ENCODE assay signal across 14 cellular contexts in the genomic region with DNA sequence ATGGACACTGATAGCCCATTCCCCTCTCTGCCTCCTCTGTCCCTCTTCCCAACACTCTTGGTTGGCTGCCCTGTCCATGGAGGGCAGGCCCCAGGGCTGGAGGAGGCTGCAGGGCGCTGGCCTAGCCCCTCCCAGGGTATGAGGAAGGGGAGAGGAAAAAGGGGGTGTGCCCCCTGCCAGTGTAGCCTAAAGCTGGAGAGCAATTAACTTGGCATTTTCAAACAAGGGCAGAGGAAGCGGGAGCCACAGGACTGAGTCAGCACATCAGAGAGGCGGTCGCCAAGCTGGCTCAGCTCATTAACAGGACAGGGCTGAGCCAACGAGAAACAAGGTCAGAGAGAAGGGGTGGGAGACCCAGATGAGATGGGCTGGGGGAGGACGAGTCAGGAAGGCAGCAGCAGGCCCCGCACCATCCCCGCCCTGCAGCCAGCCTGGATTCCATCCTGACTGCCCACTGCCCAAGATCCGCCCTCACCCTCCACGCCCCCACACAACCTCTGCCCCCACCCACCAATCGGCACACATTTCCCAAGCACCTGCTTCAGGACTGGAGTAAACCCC.
A peak's percentile ranks its signal among the peaks of the same experiment; 100 is the strongest.
DNase-seq lines count a peak whose midpoint lies in the region; ATAC-seq and TF ChIP-seq lines count a peak whose summit lies in the region.
"Had no signal": no experiment of that assay in that cellular context is flagged by ENCODE, and none has a peak within 500 bp of the region (broad histone marks: within the 10 kb centered on the region; RNA-seq: fewer than 3 reads in every experiment).

No MANE protein-coding gene starts in this region.

- H3K4me1 ChIP-seq in tibial nerve: no peaks in the 10 kb centered on the region
- H3K4me1 ChIP-seq: BLaER1, right lobe of liver had no signal

- H3K27me3 Mint-ChIP-seq in HFFc6 (ENCODE audit: insufficient read depth) (peaks cover 39% of the 10 kb centered on the region), glutamatergic neuron (ENCODE audit: unreplicated experiment) (no peaks in the 10 kb centered on the region)
- no peaks in the 10 kb centered on the region for H3K27me3 Mint-ChIP-seq in stimulated activated naive CD8-positive, alpha-beta T cell treated with anti-CD3 and anti-CD28 coated beads, Interleukin-15, amount 100 ng/mL, for 72 hours

- H3K4me3 Mint-ChIP-seq in HFFc6: no peak overlapping the region
- H3K4me3 Mint-ChIP-seq in glutamatergic neuron (ENCODE audit: unreplicated experiment): no peak overlapping the region
- H3K4me3 Mint-ChIP-seq in stimulated activated naive CD8-positive, alpha-beta T cell treated with anti-CD3 and anti-CD28 coated beads, Interleukin-15, amount 100 ng/mL, for 72 hours: no peak overlapping the region
- H3K4me3 Mint-ChIP-seq: mesothelial cell of epicardium had no signal

- no peaks in the 10 kb centered on the region for H3K36me3 ChIP-seq in tibial nerve
- H3K36me3 ChIP-seq: BLaER1, right lobe of liver had no signal

- WGBS in tibial nerve, 2 donors: 32 to 49% methylated on average over 11 of the region's 11 CpGs

- H3K9me3 Mint-ChIP-seq in HFFc6 (no peaks in the 10 kb centered on the region), glutamatergic neuron (ENCODE audit: unreplicated experiment) (peaks cover 5% of the 10 kb centered on the region)
- H3K9me3 Mint-ChIP-seq in stimulated activated naive CD8-positive, alpha-beta T cell treated with anti-CD3 and anti-CD28 coated beads, Interleukin-15, amount 100 ng/mL, for 72 hours: no peaks in the 10 kb centered on the region
- H3K9me3 Mint-ChIP-seq: mesothelial cell of epicardium had no signal

- H3K27ac ChIP-seq in tibial nerve: no peak overlapping the region
- H3K27ac ChIP-seq: BLaER1, right lobe of liver had no signal

- TF ChIP-seq EP300 in tibial nerve (IDR thresholded peaks at IDR 0.05): no peak

- H3K4me1 Mint-ChIP-seq in HFFc6 (ENCODE audit: low read depth) (peaks cover 6% of the 10 kb centered on the region), glutamatergic neuron (ENCODE audit: low read depth, unreplicated experiment) (no peaks in the 10 kb centered on the region)
- H3K4me1 Mint-ChIP-seq in stimulated activated naive CD8-positive, alpha-beta T cell treated with anti-CD3 and anti-CD28 coated beads, Interleukin-15, amount 100 ng/mL, for 72 hours: no peaks in the 10 kb centered on the region

- H3K9me3 ChIP-seq in tibial nerve: no peaks in the 10 kb centered on the region
- H3K9me3 ChIP-seq: BLaER1, right lobe of liver had no signal

- peak; percentile 8 for DNase-seq in AG10803 (ENCODE audit: low read depth)
- DNase-seq in HFFc6: peak; percentile 20
- peak; percentile 9 for DNase-seq in amniotic epithelial cell (ENCODE audit: low read depth)
- peak; percentile 13 for DNase-seq in kidney tubule cell (ENCODE audit: low spot score)
- DNase-seq in tibial nerve (ENCODE audit: low spot score in 2 of 2): no peak
- DNase-seq in SW 1271 (lab: John Stamatoyannopoulos, UW): no peak
- DNase-seq in glutamatergic neuron: no peak
- no peak for DNase-seq in stimulated activated naive CD8-positive, alpha-beta T cell treated with anti-CD3 and anti-CD28 coated beads, Interleukin-15, amount 100 ng/mL, for 72 hours
- DNase-seq: activated effector memory CD4-positive, alpha-beta T cell treated with anti-CD3 and anti-CD28 coated beads, Interleukin-2, amount 50 U/mL, for 16 hours; cerebellar nuclear complex; NCI-H187 treated with DMSO at 0.1 percent for 48 hours had no signal

- no peak overlapping the region for H3K27ac Mint-ChIP-seq in HFFc6
- H3K27ac Mint-ChIP-seq in glutamatergic neuron (ENCODE audit: unreplicated experiment): no peak overlapping the region
- H3K27ac Mint-ChIP-seq in stimulated activated naive CD8-positive, alpha-beta T cell treated with anti-CD3 and anti-CD28 coated beads, Interleukin-15, amount 100 ng/mL, for 72 hours: no peak overlapping the region
- H3K27ac Mint-ChIP-seq: mesothelial cell of epicardium had no signal

- ATAC-seq in stimulated activated naive CD8-positive, alpha-beta T cell treated with anti-CD3 and anti-CD28 coated beads, Interleukin-15, amount 100 ng/mL, for 72 hours: no peak
- ATAC-seq: right lobe of liver had no signal

- TF ChIP-seq POLR2A in tibial nerve (IDR thresholded peaks at IDR 0.05): no peak

- H3K4me3 ChIP-seq in AG10803 (ENCODE audit: low read length) (no peak overlapping the region), tibial nerve (no peak overlapping the region)
- H3K4me3 ChIP-seq: BLaER1, right lobe of liver had no signal

- H3K36me3 Mint-ChIP-seq in HFFc6 (ENCODE audit: low read depth) (no peaks in the 10 kb centered on the region), glutamatergic neuron (ENCODE audit: unreplicated experiment) (no peaks in the 10 kb centered on the region)
- H3K36me3 Mint-ChIP-seq: mesothelial cell of epicardium had no signal

- H3K27me3 ChIP-seq in tibial nerve: peaks cover 0 to 9% of the 10 kb centered on the region in 2 donors
- H3K27me3 ChIP-seq: BLaER1, right lobe of liver had no signal

- no peak for TF ChIP-seq CTCF in AG10803 (conservative IDR thresholded peaks at IDR 0.05; ENCODE audit: low read length)
- TF ChIP-seq CTCF in HFFc6 (IDR thresholded peaks at IDR 0.05): no peak
- TF ChIP-seq CTCF in tibial nerve (IDR thresholded peaks at IDR 0.05): no peak
- no peak for TF ChIP-seq CTCF in glutamatergic neuron (IDR thresholded peaks at IDR 0.05; ENCODE audit: partially characterized antibody, unreplicated experiment)

Comparison
In these comparisons a context has a peak if more than half of its experiments do, and no peak if none do; other contexts are left out.
1. DNase-seq: peak in AG10803 (single experiment), HFFc6 (single experiment), amniotic epithelial cell (single experiment) and kidney tubule cell (single experiment); none in tibial nerve (0 of 2), SW 1271 (0 of 2), glutamatergic neuron (single experiment) and stimulated activated naive CD8-positive, alpha-beta T cell treated with anti-CD3 and anti-CD28 coated beads, Interleukin-15, amount 100 ng/mL, for 72 hours (0 of 2).